ENCODE assay signal across 23 cellular contexts in genomic region chr3:133135303-133135702, GRCh38.
DNase-seq lines count a peak whose midpoint lies in the region; TF ChIP-seq lines count a peak whose summit lies in the region.
"Had no signal": no experiment of that assay in that cellular context is flagged by ENCODE, and none has a peak within 500 bp of the region (broad histone marks: within the 10 kb centered on the region; RNA-seq: fewer than 3 reads in every experiment).

No MANE protein-coding gene starts in this region.

- no peaks in the 10 kb centered on the region for H3K36me3 ChIP-seq in Caco-2 (ENCODE audit: control insufficient read depth, insufficient read depth, low read length)

- intact Hi-C loops in Caco-2 (cut with micrococcal nuclease; ENCODE audit: unreplicated experiment): loop anchor here (1.0 kb wide), 1 partner anchor 8 kb away; no protein-coding TSS in a partner anchor

- H3K36me3 Mint-ChIP-seq in glutamatergic neuron (ENCODE audit: unreplicated experiment) (no peaks in the 10 kb centered on the region), Caco-2 (ENCODE audit: insufficient read depth, unreplicated experiment) (no peaks in the 10 kb centered on the region)
- H3K36me3 Mint-ChIP-seq: T-cell had no signal

- CTCF ChIA-PET in Caco-2 (lab: Charles Lee): no interaction called here

- H3K27ac Mint-ChIP-seq in glutamatergic neuron (ENCODE audit: unreplicated experiment) (peak overlapping the region; percentile 83), Caco-2 (ENCODE audit: unreplicated experiment) (no peak overlapping the region)
- H3K27ac Mint-ChIP-seq: activated naive CD8-positive, alpha-beta T cell treated with anti-CD3 and anti-CD28 coated beads, Interleukin-2, amount 50 U/mL, for 24 hours; activated T-cell treated with anti-CD3 and anti-CD28 coated beads, Interleukin-2, amount 50 U/mL, for 24 hours; nephron; T-cell had no signal

- POLR2A ChIA-PET in Caco-2 (lab: Charles Lee): no interaction called here

- H3K4me3 Mint-ChIP-seq in glutamatergic neuron (ENCODE audit: unreplicated experiment): peak overlapping the region; percentile 79
- H3K4me3 Mint-ChIP-seq in Caco-2 (ENCODE audit: unreplicated experiment): no peak overlapping the region
- H3K4me3 Mint-ChIP-seq: activated naive CD8-positive, alpha-beta T cell treated with anti-CD3 and anti-CD28 coated beads, Interleukin-2, amount 50 U/mL, for 24 hours; activated T-cell treated with anti-CD3 and anti-CD28 coated beads, Interleukin-2, amount 50 U/mL, for 24 hours; nephron; T-cell had no signal

- no TSS peak for BruUV-seq in Caco-2 (replicated peaks; lab: Mats Ljungman, UMichigan)

- H3K9me3 Mint-ChIP-seq in glutamatergic neuron (ENCODE audit: unreplicated experiment) (peaks cover 3% of the 10 kb centered on the region), Caco-2 (ENCODE audit: unreplicated experiment) (no peaks in the 10 kb centered on the region)
- H3K9me3 Mint-ChIP-seq: activated naive CD8-positive, alpha-beta T cell treated with anti-CD3 and anti-CD28 coated beads, Interleukin-2, amount 50 U/mL, for 24 hours; activated T-cell treated with anti-CD3 and anti-CD28 coated beads, Interleukin-2, amount 50 U/mL, for 24 hours; nephron; T-cell had no signal

- H3K27me3 Mint-ChIP-seq in glutamatergic neuron (ENCODE audit: unreplicated experiment) (no peaks in the 10 kb centered on the region), Caco-2 (ENCODE audit: insufficient read depth, unreplicated experiment) (peaks cover 14% of the 10 kb centered on the region)

- TF ChIP-seq CTCF in glutamatergic neuron (IDR thresholded peaks at IDR 0.05; ENCODE audit: partially characterized antibody, unreplicated experiment) (no peak), Caco-2 (IDR thresholded peaks at IDR 0.05; ENCODE audit: insufficient read depth in 1 of 2, low read depth in 1 of 2, low read length in 1 of 2, severe bottlenecking in 1 of 2, unreplicated experiment in 1 of 2) (no peak)

- H3K4me1 Mint-ChIP-seq in glutamatergic neuron (ENCODE audit: low read depth, unreplicated experiment) (peaks cover 25% of the 10 kb centered on the region), Caco-2 (ENCODE audit: low read depth, unreplicated experiment) (no peaks in the 10 kb centered on the region)
- H3K4me1 Mint-ChIP-seq: activated naive CD8-positive, alpha-beta T cell treated with anti-CD3 and anti-CD28 coated beads, Interleukin-2, amount 50 U/mL, for 24 hours; T-cell had no signal

- H3K4me3 ChIP-seq in Caco-2 (ENCODE audit: low read depth, low read length): no peak overlapping the region
- H3K4me3 ChIP-seq: A549, lung, mucosa of descending colon, skin epidermis had no signal

- H3K4me1 ChIP-seq in Caco-2: no peaks in the 10 kb centered on the region
- H3K4me1 ChIP-seq: A549 had no signal

- DNase-seq in NCI-H524 (lab: John Stamatoyannopoulos, UW) (peak; percentile 55 to 56), NCI-H524 treated with DMSO at 0.1 percent for 48 hours (lab: John Stamatoyannopoulos, UW) (no peak), NCI-H146 treated with DMSO at 0.1 percent for 48 hours (lab: John Stamatoyannopoulos, UW; ENCODE audit: unreplicated experiment) (peak; percentile 98), NCI-H69 (lab: John Stamatoyannopoulos, UW) (peak; percentile 93), glutamatergic neuron (peak; percentile 31), GM03348 (ENCODE audit: low spot score) (no peak), dedifferentiated amniotic fluid mesenchymal stem cell (ENCODE audit: extremely low spot score) (no peak), Caco-2 (no peak)
- DNase-seq: activated CD4-positive, alpha-beta T cell treated with anti-CD3 and anti-CD28 coated beads for 1 hour; activated CD8-positive, alpha-beta memory T cell treated with anti-CD3 and anti-CD28 coated beads for 24 hours; activated gamma-delta T cell treated with Interleukin-2 at 50 U/mL for 16 hours; activated naive CD8-positive, alpha-beta T cell treated with anti-CD3 and anti-CD28 coated beads, Interleukin-2, amount 50 U/mL, for 24 hours; activated T-cell treated with anti-CD3 and anti-CD28 coated beads, Interleukin-2, amount 50 U/mL, for 24 hours; cerebellar nuclear complex; kidney glomerular epithelial cell; mucosa of descending colon; SIG-M5; stimulated activated CD4-positive, alpha-beta T cell treated with anti-CD3 and anti-CD28 coated beads, Interleukin-1b, Interleukin-23, amount 100 ng/mL, for 48 hours; T-cell had no signal

- no peaks in the 10 kb centered on the region for H3K9me3 ChIP-seq in Caco-2
- H3K9me3 ChIP-seq: A549, mucosa of descending colon had no signal

- no peaks in the 10 kb centered on the region for H3K27me3 ChIP-seq in Caco-2 (replicated peaks; ENCODE audit: control insufficient read depth, insufficient read depth, low read length)

Comparison
In these comparisons a context has a peak if more than half of its experiments do, and no peak if none do; other contexts are left out.
1. DNase-seq: peak in NCI-H524 (2 of 2), NCI-H146 treated with DMSO at 0.1 percent for 48 hours (single experiment), NCI-H69 (single experiment) and glutamatergic neuron (single experiment); none in NCI-H524 treated with DMSO at 0.1 percent for 48 hours (single experiment), GM03348 (single experiment), dedifferentiated amniotic fluid mesenchymal stem cell (single experiment) and Caco-2 (0 of 2).